Comparison of ENCODE assay signal across 17 cellular contexts in the genomic region with DNA sequence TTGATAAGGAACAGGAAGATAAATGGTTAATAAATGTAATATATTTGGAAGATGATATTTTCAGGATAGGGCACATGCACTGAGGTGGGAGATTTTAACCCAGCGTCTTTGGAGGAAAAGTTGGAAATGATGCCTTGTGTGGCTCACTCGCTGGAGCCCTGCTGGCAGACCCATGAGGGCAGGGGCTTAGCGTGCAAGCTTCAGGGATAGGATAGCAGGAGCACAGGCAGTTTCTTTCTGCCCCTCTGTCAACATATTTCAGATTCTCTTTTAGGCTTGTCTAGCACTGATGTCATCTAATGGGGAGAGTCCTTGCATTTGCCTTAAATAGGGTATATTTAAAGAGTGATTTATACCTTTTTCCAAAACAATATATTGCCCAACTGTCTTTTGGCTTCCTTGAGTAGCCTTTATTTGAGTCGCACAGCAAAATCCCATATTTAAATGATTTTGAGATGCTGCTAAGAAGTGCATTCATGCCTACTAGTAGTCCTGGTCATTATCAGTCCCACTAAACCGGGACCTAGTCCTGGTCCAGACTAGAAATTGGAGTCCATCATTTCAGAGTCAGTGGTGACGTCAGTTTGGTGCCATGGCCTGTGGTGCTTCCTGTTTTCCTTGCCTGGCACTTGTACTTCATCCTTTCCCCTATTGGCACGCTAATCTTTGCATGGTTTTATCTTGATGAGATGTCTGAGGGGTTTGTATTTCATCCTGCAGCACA. TPM values are rescaled to one million over a fixed set of nuclear protein-coding genes. Genes with fewer than 3 reads are reported as not detected.
A peak's percentile ranks its signal among the peaks of the same experiment; 100 is the strongest.
DNase-seq lines count a peak whose midpoint lies in the region; ATAC-seq, FAIRE-seq and TF ChIP-seq lines count a peak whose summit lies in the region.
"Had no signal": no experiment of that assay in that cellular context is flagged by ENCODE, and none has a peak within 500 bp of the region (broad histone marks: within the 10 kb centered on the region; RNA-seq: fewer than 3 reads in every experiment).

No MANE protein-coding gene starts in this region.

- peaks cover 6% of the 10 kb centered on the region; the same call in 1 of the 2 replicates for H3F3A ChIP-seq in MM.1S (ENCODE audit: insufficient read depth, low read length)

- H3K9me3 ChIP-seq in BLaER1, result peaks cover 44% of the 10 kb centered on the region
- no peaks in the 10 kb centered on the region for H3K9me3 ChIP-seq in MM.1S (replicated peaks; ENCODE audit: insufficient read depth, low read length)
- H3K9me3 ChIP-seq in sigmoid colon, result no peaks in the 10 kb centered on the region
- no peaks in the 10 kb centered on the region for H3K9me3 ChIP-seq in pancreas
- H3K9me3 ChIP-seq: mucosa of descending colon had no signal

- H2AFZ ChIP-seq in MM.1S (ENCODE audit: low read length), result no peak overlapping the region
- H2AFZ ChIP-seq: parathyroid adenoma had no signal

- no peak for TF ChIP-seq EP300 in sigmoid colon (IDR thresholded peaks at IDR 0.05)

- no peak for DNase-seq in MM.1S
- DNase-seq in fibroblast of the aortic adventitia (ENCODE audit: low read depth), result peak; percentile 6
- DNase-seq in sigmoid colon, result no peak
- no peak for DNase-seq in activated naive CD4-positive, alpha-beta T cell treated with anti-CD3 and anti-CD28 coated beads, Interleukin-2, amount 50 U/mL, for 16 hours
- DNase-seq in NCI-H2171 (lab: John Stamatoyannopoulos, UW), result no peak
- DNase-seq in pancreas, result no peak
- DNase-seq in NCI-H1417 treated with DMSO at 0.1 percent for 48 hours (lab: John Stamatoyannopoulos, UW), result no peak
- DNase-seq: activated naive CD4-positive, alpha-beta T cell; endodermal cell; islet precursor cell; Karpas-422; mucosa of descending colon; NCI-H1694 treated with DMSO at 0.1 percent for 48 hours; NCI-H69 had no signal

- WGBS in sigmoid colon, 2 donors, result 77 to 89% methylated on average over 7 of the region's 7 CpGs
- 80 to 92% methylated on average over 7 of the region's 7 CpGs for WGBS in pancreas, 2 donors

- TF ChIP-seq POLR2A in sigmoid colon (IDR thresholded peaks at IDR 0.05), result no peak

- H3K79me2 ChIP-seq in MM.1S (ENCODE audit: low read length), result peaks cover 96% of the 10 kb centered on the region
- H3K79me2 ChIP-seq: parathyroid adenoma had no signal

- H3K9ac ChIP-seq in BLaER1 (no peak overlapping the region), MM.1S (ENCODE audit: low read length) (no peak overlapping the region)
- H3K9ac ChIP-seq: parathyroid adenoma had no signal

- ATAC-seq in pancreas, result no peak
- ATAC-seq: activated CD4-positive, CD25-positive, alpha-beta regulatory T cell treated with anti-CD3 and anti-CD28 coated beads, Interleukin-2, amount 50 U/mL, for 24 hours; mucosa of descending colon had no signal

- peaks cover 28% of the 10 kb centered on the region for H3K4me1 ChIP-seq in BLaER1
- peaks cover 17% of the 10 kb centered on the region for H3K4me1 ChIP-seq in MM.1S (ENCODE audit: low read length)
- H3K4me1 ChIP-seq in sigmoid colon, result peaks cover 0 to 86% (median 69%) of the 10 kb centered on the region in 4 donors
- no peaks in the 10 kb centered on the region for H3K4me1 ChIP-seq in pancreas
- H3K4me1 ChIP-seq: parathyroid adenoma had no signal

- H3K27me3 ChIP-seq in BLaER1, result no peaks in the 10 kb centered on the region
- no peaks in the 10 kb centered on the region for H3K27me3 ChIP-seq in MM.1S (replicated peaks; ENCODE audit: insufficient read depth, low read length)
- H3K27me3 ChIP-seq in sigmoid colon, result no peaks in the 10 kb centered on the region
- no peaks in the 10 kb centered on the region for H3K27me3 ChIP-seq in pancreas

- no peak overlapping the region for H3K27ac ChIP-seq in BLaER1
- H3K27ac ChIP-seq in MM.1S (ENCODE audit: low read length), result peak overlapping the region; percentile 6; the same call in 1 of the 2 replicates
- H3K27ac ChIP-seq in sigmoid colon, result peak overlapping the region; percentile 83 to 92 (median 89)
- H3K27ac ChIP-seq in pancreas, result no peak overlapping the region
- H3K27ac ChIP-seq: parathyroid adenoma had no signal

- TF ChIP-seq CTCF in MM.1S (IDR thresholded peaks at IDR 0.05; ENCODE audit: low read length) (no peak), fibroblast of the aortic adventitia (IDR thresholded peaks at IDR 0.05; ENCODE audit: insufficient read depth, low read length) (no peak), sigmoid colon (IDR thresholded peaks at IDR 0.05) (no peak), pancreas (IDR thresholded peaks at IDR 0.05) (no peak)

- H3K4me2 ChIP-seq in BLaER1 (peak overlapping the region; percentile 58), MM.1S (ENCODE audit: low read depth, low read length) (no peak overlapping the region)

- H3K9me2 ChIP-seq in MM.1S (replicated peaks; ENCODE audit: insufficient read depth, low read length), result no peaks in the 10 kb centered on the region

- FAIRE-seq in pancreas (lab: Jason Lieb, UNC), result no peak

- intact Hi-C loops in sigmoid colon (cut with DNase I), result loop anchor here (5.0 to 10.0 kb wide), 3 partner anchors 338 to 520 kb away; a partner anchor contains a TSS
- intact Hi-C loops in pancreas (cut with DNase I), result no loop called here

- H4K20me1 ChIP-seq in BLaER1, result peaks cover 42% of the 10 kb centered on the region
- H4K20me1 ChIP-seq in MM.1S (ENCODE audit: insufficient read depth, low read length), result no peaks in the 10 kb centered on the region

- H3K36me3 ChIP-seq in BLaER1, result peaks cover 12% of the 10 kb centered on the region
- H3K36me3 ChIP-seq in MM.1S (replicated peaks; ENCODE audit: insufficient read depth, low read length), result no peaks in the 10 kb centered on the region
- H3K36me3 ChIP-seq in sigmoid colon, result no peaks in the 10 kb centered on the region
- H3K36me3 ChIP-seq in pancreas, result no peaks in the 10 kb centered on the region

- no peak overlapping the region for H3K4me3 ChIP-seq in BLaER1
- no peak overlapping the region for H3K4me3 ChIP-seq in MM.1S (ENCODE audit: low read length)
- no peak overlapping the region for H3K4me3 ChIP-seq in fibroblast of the aortic adventitia (ENCODE audit: low read depth, low read length)
- H3K4me3 ChIP-seq in sigmoid colon, result no peak overlapping the region
- no peak overlapping the region for H3K4me3 ChIP-seq in pancreas
- H3K4me3 ChIP-seq: mucosa of descending colon had no signal

RNA-seq across cellular contexts. Expression of a gene that starts 45.8 kb away (rescaled TPM):
- total RNA-seq in fibroblast of the aortic adventitia (ENCODE audit: low replicate concordance) (2.1 and 8.4 TPM in 2 replicates), sigmoid colon (10 to 100 TPM in 1 of 4 donors, 1 to 10 TPM in 3; 1.6 to 10.0 (median 7.6) TPM), pancreas (1 to 10 TPM; 1.1 to 2.9 (median 1.6) TPM)
- polyA plus RNA-seq in sigmoid colon (1 to 10 TPM in 2 of 3 donors, under 1 TPM in 1; 0.69 to 3.4 (median 1.2) TPM), pancreas (1 to 10 TPM; 2.5 to 3.5 TPM)

Comparison
In these comparisons a context has a peak if more than half of its experiments do, and no peak if none do; other contexts are left out.
1. H3K27ac ChIP-seq: peak in MM.1S (single experiment) and sigmoid colon (4 of 4); none in BLaER1 (single experiment) and pancreas (0 of 4).